Comparison of ENCODE assay signal across 8 cellular contexts in genomic region chr17:47717845-47718621, GRCh38. TPM values are rescaled to one million over a fixed set of nuclear protein-coding genes. Genes with fewer than 3 reads are reported as not detected.
DNase-seq lines count a peak whose midpoint lies in the region; ATAC-seq and TF ChIP-seq lines count a peak whose summit lies in the region.
"Had no signal": no experiment of that assay in that cellular context is flagged by ENCODE, and none has a peak within 500 bp of the region (broad histone marks: within the 10 kb centered on the region; RNA-seq: fewer than 3 reads in every experiment).

No MANE protein-coding gene starts in this region.

- H3K4me2 ChIP-seq in DOHH2 (ENCODE audit: low read length): no peak overlapping the region

- H3K27me3 Mint-ChIP-seq in activated T-helper 1 cell treated with anti-CD3 and anti-CD28 coated beads, Interleukin-12 subunit alpha, Interleukin-12 subunit beta, Interleukin-2, Interleukin-4 antibody, amounts not matched to agents 30 ng/mL and 10 ng/mL and 1 ng/mL, durations not matched to agents 14 hours and 24 hours and 36 hours (ENCODE audit: insufficient read depth): no peaks in the 10 kb centered on the region
- H3K27me3 Mint-ChIP-seq in natural killer cell treated with Interleukin-12 subunit alpha and Interleukin-12 subunit beta and Interleukin-15 and Interleukin-18, amount 100 ng/mL, for 72 hours: no peaks in the 10 kb centered on the region
- peaks cover 48% of the 10 kb centered on the region for H3K27me3 Mint-ChIP-seq in chondrocyte (ENCODE audit: low read depth)

- no peaks in the 10 kb centered on the region for H3K9me3 Mint-ChIP-seq in activated T-helper 1 cell treated with anti-CD3 and anti-CD28 coated beads, Interleukin-12 subunit alpha, Interleukin-12 subunit beta, Interleukin-2, Interleukin-4 antibody, amounts not matched to agents 30 ng/mL and 10 ng/mL and 1 ng/mL, durations not matched to agents 14 hours and 24 hours and 36 hours
- H3K9me3 Mint-ChIP-seq in natural killer cell treated with Interleukin-12 subunit alpha and Interleukin-12 subunit beta and Interleukin-15 and Interleukin-18, amount 100 ng/mL, for 72 hours: no peaks in the 10 kb centered on the region
- H3K9me3 Mint-ChIP-seq in chondrocyte (ENCODE audit: low read depth): no peaks in the 10 kb centered on the region

- H3F3A ChIP-seq in DOHH2 (ENCODE audit: control insufficient read depth, insufficient read depth): no peaks in the 10 kb centered on the region

- no peaks in the 10 kb centered on the region for H3K36me3 ChIP-seq in DOHH2 (ENCODE audit: control insufficient read depth, low read length)

- peak overlapping the region; percentile 95 for H3K27ac Mint-ChIP-seq in activated T-helper 1 cell treated with anti-CD3 and anti-CD28 coated beads, Interleukin-12 subunit alpha, Interleukin-12 subunit beta, Interleukin-2, Interleukin-4 antibody, amounts not matched to agents 30 ng/mL and 10 ng/mL and 1 ng/mL, durations not matched to agents 14 hours and 24 hours and 36 hours
- H3K27ac Mint-ChIP-seq in natural killer cell treated with Interleukin-12 subunit alpha and Interleukin-12 subunit beta and Interleukin-15 and Interleukin-18, amount 100 ng/mL, for 72 hours: peak overlapping the region; percentile 92 to 97
- H3K27ac Mint-ChIP-seq in chondrocyte (ENCODE audit: unreplicated experiment): no peak overlapping the region

- H3K4me3 ChIP-seq in DOHH2 (ENCODE audit: low read length): no peak overlapping the region

- no peak overlapping the region for H3K27ac ChIP-seq in DOHH2 (ENCODE audit: low read depth, low read length)

- no peaks in the 10 kb centered on the region for H3K9me2 ChIP-seq in DOHH2 (replicated peaks; ENCODE audit: control insufficient read depth, low read length)

- no peaks in the 10 kb centered on the region; the same call in 1 of the 2 replicates for H4K20me1 ChIP-seq in DOHH2 (ENCODE audit: control insufficient read depth, insufficient read depth, low read depth, low read length)

- TF ChIP-seq CTCF in DOHH2 (IDR thresholded peaks at IDR 0.05; ENCODE audit: low read depth, low read length, poor library complexity, severe bottlenecking): peak; percentile 4
- TF ChIP-seq CTCF in GM13976 (IDR thresholded peaks at IDR 0.05; ENCODE audit: borderline replicate concordance, control extremely low read depth, extremely low read depth, insufficient read depth, missing control alignments): no peak
- TF ChIP-seq CTCF in chondrocyte (IDR thresholded peaks at IDR 0.05): no peak

- no peak for ATAC-seq in natural killer cell treated with Interleukin-12 subunit alpha and Interleukin-12 subunit beta and Interleukin-15 and Interleukin-18, amount 100 ng/mL, for 72 hours

- H3K27me3 ChIP-seq in DOHH2 (ENCODE audit: control insufficient read depth, low read length): peaks cover 71% of the 10 kb centered on the region

- no peaks in the 10 kb centered on the region for H3K9me3 ChIP-seq in DOHH2 (ENCODE audit: control insufficient read depth, insufficient read depth, low read length)

- H3K36me3 Mint-ChIP-seq in activated T-helper 1 cell treated with anti-CD3 and anti-CD28 coated beads, Interleukin-12 subunit alpha, Interleukin-12 subunit beta, Interleukin-2, Interleukin-4 antibody, amounts not matched to agents 30 ng/mL and 10 ng/mL and 1 ng/mL, durations not matched to agents 14 hours and 24 hours and 36 hours (ENCODE audit: low read depth): no peaks in the 10 kb centered on the region
- H3K36me3 Mint-ChIP-seq in natural killer cell treated with Interleukin-12 subunit alpha and Interleukin-12 subunit beta and Interleukin-15 and Interleukin-18, amount 100 ng/mL, for 72 hours: no peaks in the 10 kb centered on the region
- H3K36me3 Mint-ChIP-seq in chondrocyte (ENCODE audit: low read depth): no peaks in the 10 kb centered on the region

- peaks cover 21% of the 10 kb centered on the region for H3K4me1 ChIP-seq in DOHH2 (ENCODE audit: control insufficient read depth, low read length)

- in situ Hi-C loops in GM13976 (cut with MboI; ENCODE audit: low sequenced_read_pairs, unreplicated experiment): no loop called here

- intact Hi-C loops in activated T-helper 1 cell treated with anti-CD3 and anti-CD28 coated beads, Interleukin-12 subunit alpha, Interleukin-12 subunit beta, Interleukin-2, Interleukin-4 antibody, amounts not matched to agents 30 ng/mL and 10 ng/mL and 1 ng/mL, durations not matched to agents 14 hours and 24 hours and 36 hours (cut with micrococcal nuclease): loop anchor here (5.0 kb wide), 1 partner anchor 56 kb away; no protein-coding TSS in a partner anchor

- H3K4me1 Mint-ChIP-seq in activated T-helper 1 cell treated with anti-CD3 and anti-CD28 coated beads, Interleukin-12 subunit alpha, Interleukin-12 subunit beta, Interleukin-2, Interleukin-4 antibody, amounts not matched to agents 30 ng/mL and 10 ng/mL and 1 ng/mL, durations not matched to agents 14 hours and 24 hours and 36 hours (ENCODE audit: low read depth): peaks cover 96% of the 10 kb centered on the region
- peaks cover 92 to 94% of the 10 kb centered on the region in 2 donors for H3K4me1 Mint-ChIP-seq in natural killer cell treated with Interleukin-12 subunit alpha and Interleukin-12 subunit beta and Interleukin-15 and Interleukin-18, amount 100 ng/mL, for 72 hours (ENCODE audit: low read depth in 2 of 2)
- H3K4me1 Mint-ChIP-seq in chondrocyte (ENCODE audit: low read depth): peaks cover 29% of the 10 kb centered on the region

- peak overlapping the region; percentile 69 for H3K4me3 Mint-ChIP-seq in activated T-helper 1 cell treated with anti-CD3 and anti-CD28 coated beads, Interleukin-12 subunit alpha, Interleukin-12 subunit beta, Interleukin-2, Interleukin-4 antibody, amounts not matched to agents 30 ng/mL and 10 ng/mL and 1 ng/mL, durations not matched to agents 14 hours and 24 hours and 36 hours
- H3K4me3 Mint-ChIP-seq in natural killer cell treated with Interleukin-12 subunit alpha and Interleukin-12 subunit beta and Interleukin-15 and Interleukin-18, amount 100 ng/mL, for 72 hours: peak overlapping the region; percentile 89
- H3K4me3 Mint-ChIP-seq in chondrocyte (ENCODE audit: unreplicated experiment): no peak overlapping the region

- DNase-seq in NCI-H1092 treated with DMSO at 0.1 percent for 48 hours (lab: John Stamatoyannopoulos, UW) (peak; percentile 43), NCI-H146 treated with DMSO at 0.1 percent for 48 hours (lab: John Stamatoyannopoulos, UW; ENCODE audit: unreplicated experiment) (no peak), GM13976 (ENCODE audit: low spot score) (no peak), chondrocyte (ENCODE audit: low spot score) (no peak)
- DNase-seq in activated T-helper 1 cell treated with anti-CD3 and anti-CD28 coated beads, Interleukin-12 subunit alpha, Interleukin-12 subunit beta, Interleukin-2, Interleukin-4 antibody, amounts not matched to agents 30 ng/mL and 10 ng/mL and 1 ng/mL, durations not matched to agents 14 hours and 24 hours and 36 hours (ENCODE audit: low spot score): no peak
- no peak for DNase-seq in natural killer cell treated with Interleukin-12 subunit alpha and Interleukin-12 subunit beta and Interleukin-15 and Interleukin-18, amount 100 ng/mL, for 72 hours (ENCODE audit: low spot score)

- H3K79me2 ChIP-seq in DOHH2 (ENCODE audit: control insufficient read depth, low read length): no peaks in the 10 kb centered on the region

RNA-seq across cellular contexts. Expression of gene TBX21, which starts 15.0 kb away (rescaled TPM):
- 89.8 and 90.8 TPM in 2 replicates for total RNA-seq in activated T-helper 1 cell treated with anti-CD3 and anti-CD28 coated beads, Interleukin-12 subunit alpha, Interleukin-12 subunit beta, Interleukin-2, Interleukin-4 antibody, amounts not matched to agents 30 ng/mL and 10 ng/mL and 1 ng/mL, durations not matched to agents 14 hours and 24 hours and 36 hours
- 100 to 1,000 TPM; 234 to 437 TPM for total RNA-seq in natural killer cell treated with Interleukin-12 subunit alpha and Interleukin-12 subunit beta and Interleukin-15 and Interleukin-18, amount 100 ng/mL, for 72 hours
- total RNA-seq in chondrocyte: not detected in 3 replicates
- total RNA-seq: RPMI7951 had no signal

RNA-seq across cellular contexts. Expression of gene TBKBP1, which starts 24.1 kb away (rescaled TPM):
- total RNA-seq in activated T-helper 1 cell treated with anti-CD3 and anti-CD28 coated beads, Interleukin-12 subunit alpha, Interleukin-12 subunit beta, Interleukin-2, Interleukin-4 antibody, amounts not matched to agents 30 ng/mL and 10 ng/mL and 1 ng/mL, durations not matched to agents 14 hours and 24 hours and 36 hours: 11.6 and 12.4 TPM in 2 replicates
- total RNA-seq in natural killer cell treated with Interleukin-12 subunit alpha and Interleukin-12 subunit beta and Interleukin-15 and Interleukin-18, amount 100 ng/mL, for 72 hours: 10 to 100 TPM; 13.1 to 22.6 TPM
- total RNA-seq in chondrocyte: 11.3 to 13.6 TPM (median 12.6 TPM) in 3 replicates

Comparison
In these comparisons a context has a peak if more than half of its experiments do, and no peak if none do; other contexts are left out.
1. RNA of gene TBX21, which starts 15.0 kb away (total RNA-seq): 234 to 437 TPM in natural killer cell treated with Interleukin-12 subunit alpha and Interleukin-12 subunit beta and Interleukin-15 and Interleukin-18, amount 100 ng/mL, for 72 hours and 89.8 to 90.8 TPM in activated T-helper 1 cell treated with anti-CD3 and anti-CD28 coated beads, Interleukin-12 subunit alpha, Interleukin-12 subunit beta, Interleukin-2, Interleukin-4 antibody, amounts not matched to agents 30 ng/mL and 10 ng/mL and 1 ng/mL, durations not matched to agents 14 hours and 24 hours and 36 hours; not detected in chondrocyte; every median in the first group is over 10 times any median in the second.